Comparison of ENCODE assay signal across 21 cellular contexts in genomic region chr9:6968271-6968670, GRCh38.
DNase-seq lines count a peak whose midpoint lies in the region; TF ChIP-seq lines count a peak whose summit lies in the region.
"Had no signal": no experiment of that assay in that cellular context is flagged by ENCODE, and none has a peak within 500 bp of the region (broad histone marks: within the 10 kb centered on the region; RNA-seq: fewer than 3 reads in every experiment).

No MANE protein-coding gene starts in this region.

- H3K4me3 ChIP-seq in choroid plexus epithelial cell (ENCODE audit: low read depth, low read length): no peak overlapping the region
- H3K4me3 ChIP-seq: heart right ventricle, stomach, upper lobe of left lung had no signal

- TF ChIP-seq CTCF in choroid plexus epithelial cell (conservative IDR thresholded peaks at IDR 0.05; ENCODE audit: low read depth, low read length): no peak

- peak; percentile 1 for DNase-seq in NOMO-1 treated with DMSO at 0.1 percent for 48 hours (lab: John Stamatoyannopoulos, UW; ENCODE audit: unreplicated experiment)
- no peak for DNase-seq in NOMO-1 treated with dmso at 0.1 percent for 144 hours (lab: John Stamatoyannopoulos, UW; ENCODE audit: unreplicated experiment)
- DNase-seq in choroid plexus epithelial cell (ENCODE audit: low read depth): peak; percentile 63
- peak; percentile 70 for DNase-seq in iris pigment epithelial cell (ENCODE audit: low read depth)
- no peak for DNase-seq in activated naive CD4-positive, alpha-beta T cell treated with Interleukin-2 at 50 U/mL for 16 hours
- no peak for DNase-seq in hippocampal formation (lab: John Stamatoyannopoulos, UW)
- DNase-seq in OCI-M1 (lab: John Stamatoyannopoulos, UW): no peak
- no peak for DNase-seq in NCI-H82 (lab: John Stamatoyannopoulos, UW)
- DNase-seq: activated CD4-positive, alpha-beta T cell treated with anti-CD3 and anti-CD28 coated beads for 1 hour; C1 segment of cervical spinal cord; H9; heart right ventricle; kidney; naive thymus-derived CD8-positive, alpha-beta T cell; NCI-H2029; posterior cingulate gyrus; small intestine; stimulated activated CD4-positive, alpha-beta T cell treated with anti-CD3 and anti-CD28 coated beads, Interleukin-4, amount 100 ng/mL, for 1 hour; stomach; SW 1271; upper lobe of left lung had no signal

Comparison
In these comparisons a context has a peak if more than half of its experiments do, and no peak if none do; other contexts are left out.
1. DNase-seq: peak in NOMO-1 treated with DMSO at 0.1 percent for 48 hours (single experiment), choroid plexus epithelial cell (single experiment) and iris pigment epithelial cell (single experiment); none in NOMO-1 treated with dmso at 0.1 percent for 144 hours (single experiment), activated naive CD4-positive, alpha-beta T cell treated with Interleukin-2 at 50 U/mL for 16 hours (single experiment), hippocampal formation (0 of 2), OCI-M1 (single experiment) and NCI-H82 (single experiment).